ENCODE assay signal across 22 cellular contexts in genomic region chr3:156658732-156659090, GRCh38.
"Had no signal": no experiment of that assay in that cellular context is flagged by ENCODE, and none has a peak within 500 bp of the region (broad histone marks: within the 10 kb centered on the region; RNA-seq: fewer than 3 reads in every experiment).

No MANE protein-coding gene starts in this region.

- H3K9me3 Mint-ChIP-seq: activated CD8-positive, alpha-beta T cell treated with anti-CD3 and anti-CD28 coated beads for 36 hours; activated naive CD4-positive, alpha-beta T cell treated with anti-CD3 and anti-CD28 coated beads for 36 hours; activated naive CD4-positive, alpha-beta T cell treated with anti-CD3 and anti-CD28 coated beads, Interleukin-2, amount 50 U/mL, for 24 hours; activated naive CD8-positive, alpha-beta T cell treated with anti-CD3 and anti-CD28 coated beads for 36 hours; activated naive CD8-positive, alpha-beta T cell treated with anti-CD3 and anti-CD28 coated beads, Interleukin-2, amount 50 U/mL, for 24 hours; activated T-cell treated with anti-CD3 and anti-CD28 coated beads, Interleukin-2, amount 50 U/mL, for 4 hours; activated T-helper 17 cell treated with anti-CD3 and anti-CD28 coated beads, Interleukin-2, amount 50 U/mL, for 72 hours had no signal

- H3K27ac ChIP-seq: adrenal gland, body of pancreas had no signal

- H3K4me3 Mint-ChIP-seq: activated CD4-positive, alpha-beta T cell treated with anti-CD3 and anti-CD28 coated beads for 36 hours; activated CD8-positive, alpha-beta T cell treated with anti-CD3 and anti-CD28 coated beads for 36 hours; activated naive CD4-positive, alpha-beta T cell treated with anti-CD3 and anti-CD28 coated beads for 36 hours; activated naive CD4-positive, alpha-beta T cell treated with anti-CD3 and anti-CD28 coated beads, Interleukin-2, amount 50 U/mL, for 24 hours; activated naive CD8-positive, alpha-beta T cell treated with anti-CD3 and anti-CD28 coated beads for 36 hours; activated naive CD8-positive, alpha-beta T cell treated with anti-CD3 and anti-CD28 coated beads, Interleukin-2, amount 50 U/mL, for 24 hours; activated T-cell treated with anti-CD3 and anti-CD28 coated beads, Interleukin-2, amount 50 U/mL, for 4 hours; activated T-helper 17 cell treated with anti-CD3 and anti-CD28 coated beads, Interleukin-2, amount 50 U/mL, for 72 hours had no signal

- H3K9me3 ChIP-seq: adrenal gland, body of pancreas had no signal

- DNase-seq: activated CD4-positive, alpha-beta T cell treated with anti-CD3 and anti-CD28 coated beads for 36 hours; activated CD4-positive, alpha-beta T cell treated with anti-CD3 and anti-CD28 coated beads, Interleukin-2, amount 50 U/mL, for 1 hour; activated CD4-positive, alpha-beta T cell treated with anti-CD3 and anti-CD28 coated beads, Interleukin-2, amount 50 U/mL, for 48 hours; activated CD4-positive, CD25-positive, alpha-beta regulatory T cell; activated CD4-positive, CD25-positive, alpha-beta regulatory T cell treated with anti-CD3 and anti-CD28 coated beads, Interleukin-2, amount 50 U/mL, for 72 hours; activated CD8-positive, alpha-beta memory T cell treated with anti-CD3 and anti-CD28 coated beads for 24 hours; activated CD8-positive, alpha-beta T cell treated with anti-CD3 and anti-CD28 coated beads for 36 hours; activated effector memory CD4-positive, alpha-beta T cell treated with anti-CD3 and anti-CD28 coated beads, Interleukin-2, amount 50 U/mL, for 16 hours; activated naive CD4-positive, alpha-beta T cell treated with anti-CD3 and anti-CD28 coated beads for 36 hours; activated naive CD8-positive, alpha-beta T cell treated with anti-CD3 and anti-CD28 coated beads for 36 hours; activated naive CD8-positive, alpha-beta T cell treated with anti-CD3 and anti-CD28 coated beads, Interleukin-2, amount 50 U/mL, for 24 hours; activated T-cell treated with anti-CD3 and anti-CD28 coated beads, Interleukin-2, amount 50 U/mL, for 4 hours; adrenal gland; aorta; body of pancreas; cortex of kidney; effector CD8-positive, alpha-beta T cell; foreskin fibroblast; glutamatergic neuron; T-helper 2 cell had no signal

- H3K4me1 ChIP-seq: adrenal gland, body of pancreas had no signal

- H3K36me3 Mint-ChIP-seq: activated naive CD4-positive, alpha-beta T cell treated with anti-CD3 and anti-CD28 coated beads, Interleukin-2, amount 50 U/mL, for 24 hours; activated naive CD8-positive, alpha-beta T cell treated with anti-CD3 and anti-CD28 coated beads for 36 hours had no signal

- H3K4me3 ChIP-seq: adrenal gland, body of pancreas had no signal

- H3K27me3 Mint-ChIP-seq: activated CD4-positive, alpha-beta T cell treated with anti-CD3 and anti-CD28 coated beads for 36 hours; activated CD8-positive, alpha-beta T cell treated with anti-CD3 and anti-CD28 coated beads for 36 hours; activated naive CD4-positive, alpha-beta T cell treated with anti-CD3 and anti-CD28 coated beads, Interleukin-2, amount 50 U/mL, for 24 hours; activated naive CD8-positive, alpha-beta T cell treated with anti-CD3 and anti-CD28 coated beads for 36 hours; activated naive CD8-positive, alpha-beta T cell treated with anti-CD3 and anti-CD28 coated beads, Interleukin-2, amount 50 U/mL, for 24 hours; activated T-helper 17 cell treated with anti-CD3 and anti-CD28 coated beads, Interleukin-2, amount 50 U/mL, for 72 hours had no signal

- H3K27ac Mint-ChIP-seq: activated CD4-positive, alpha-beta T cell treated with anti-CD3 and anti-CD28 coated beads for 36 hours; activated CD8-positive, alpha-beta T cell treated with anti-CD3 and anti-CD28 coated beads for 36 hours; activated naive CD4-positive, alpha-beta T cell treated with anti-CD3 and anti-CD28 coated beads for 36 hours; activated naive CD4-positive, alpha-beta T cell treated with anti-CD3 and anti-CD28 coated beads, Interleukin-2, amount 50 U/mL, for 24 hours; activated naive CD8-positive, alpha-beta T cell treated with anti-CD3 and anti-CD28 coated beads for 36 hours; activated naive CD8-positive, alpha-beta T cell treated with anti-CD3 and anti-CD28 coated beads, Interleukin-2, amount 50 U/mL, for 24 hours; activated T-helper 17 cell treated with anti-CD3 and anti-CD28 coated beads, Interleukin-2, amount 50 U/mL, for 72 hours had no signal

- H3K36me3 ChIP-seq: adrenal gland had no signal

- H3K27me3 ChIP-seq: adrenal gland, body of pancreas had no signal
